8 cellular contexts compared by ENCODE assay signal in the genomic region with DNA sequence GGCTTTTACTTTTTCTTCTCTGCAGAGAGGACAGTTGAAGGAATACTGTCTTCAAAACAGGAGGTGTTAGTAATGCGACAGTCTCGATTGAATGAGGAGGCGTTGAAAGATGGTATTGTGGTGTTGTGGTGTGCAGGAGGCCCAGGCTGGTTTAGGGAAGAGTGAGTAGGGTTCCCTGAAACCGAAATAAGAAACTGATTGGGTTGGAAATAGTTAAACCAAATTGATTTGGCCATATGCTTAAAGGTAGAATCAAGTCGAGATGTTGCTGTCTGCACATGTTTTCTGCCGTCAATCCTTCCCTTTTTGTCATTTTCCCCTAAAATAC. TPM values are rescaled to one million over a fixed set of nuclear protein-coding genes. Genes with fewer than 3 reads are reported as not detected.
A peak's percentile ranks its signal among the peaks of the same experiment; 100 is the strongest.
DNase-seq lines count a peak whose midpoint lies in the region; ATAC-seq and TF ChIP-seq lines count a peak whose summit lies in the region.

No MANE protein-coding gene starts in this region.

- peak overlapping the region; percentile 98 for H3K4me3 Mint-ChIP-seq in activated T-helper 17 cell treated with anti-CD3 and anti-CD28 coated beads, Interleukin-2, amount 50 U/mL, for 72 hours

- H3K4me3 ChIP-seq in HUES64 (ENCODE audit: low read length) (peak overlapping the region; percentile 80), iPS-18a (ENCODE audit: low read length) (peak overlapping the region; percentile 89)

- no peaks in the 10 kb centered on the region for H3K27me3 ChIP-seq in HUES64 (ENCODE audit: insufficient read depth, low read length)
- H3K27me3 ChIP-seq in iPS-18a (ENCODE audit: control insufficient read depth, insufficient read depth, low read length) = no peaks in the 10 kb centered on the region

- H3K36me3 Mint-ChIP-seq in activated T-helper 17 cell treated with anti-CD3 and anti-CD28 coated beads, Interleukin-2, amount 50 U/mL, for 72 hours (ENCODE audit: low read depth) = peaks cover 45% of the 10 kb centered on the region

- no peak for TF ChIP-seq CTCF in GM10248 (IDR thresholded peaks at IDR 0.05; ENCODE audit: control extremely low read depth, extremely low read depth, low read depth, missing control alignments)

- CTCF ChIA-PET in GM10248 (lab: Yijun Ruan, JAX) = interaction anchor here (0.8 to 4.3 kb wide), 4 partner anchors 10 to 165 kb away, joined by 4 to 64 read pairs (median 17); no protein-coding TSS in a partner anchor

- H3K27ac ChIP-seq in HUES64 (ENCODE audit: low read depth, low read length) (peak overlapping the region; percentile 25), iPS-18a (ENCODE audit: low read length) (no peak overlapping the region)

- POLR2A ChIA-PET in GM10248 (lab: Yijun Ruan, JAX) = interaction anchor here (1.0 kb wide), 1 partner anchor 9 kb away, joined by 4 read pairs; no protein-coding TSS in a partner anchor

- H3K9ac ChIP-seq in HUES64 (ENCODE audit: low read depth, low read length) (peak overlapping the region; percentile 75), iPS-18a (ENCODE audit: low read length) (peak overlapping the region; percentile 99)

- no peaks in the 10 kb centered on the region; the same call in 1 of the 2 replicates for H3K36me3 ChIP-seq in HUES64 (ENCODE audit: insufficient read depth, low read length)
- no peaks in the 10 kb centered on the region for H3K36me3 ChIP-seq in iPS-18a (ENCODE audit: control insufficient read depth, low read depth, low read length)

- DNase-seq in GM10248 (ENCODE audit: extremely low spot score) = peak; percentile 22
- DNase-seq in stimulated activated CD4-positive, alpha-beta T cell treated with anti-CD3 and anti-CD28 coated beads, Interleukin-2, amount 100 ng/mL, for 48 hours = peak; percentile 19 to 27
- DNase-seq in GF-D8 (lab: John Stamatoyannopoulos, UW) = no peak
- no peak for DNase-seq in effector CD4-positive, alpha-beta T cell

- H3K9me3 ChIP-seq in HUES64 (ENCODE audit: insufficient read depth, low read depth, low read length) = no peaks in the 10 kb centered on the region
- no peaks in the 10 kb centered on the region for H3K9me3 ChIP-seq in iPS-18a (ENCODE audit: control insufficient read depth, low read depth, low read length)

- H3K27ac Mint-ChIP-seq in activated T-helper 17 cell treated with anti-CD3 and anti-CD28 coated beads, Interleukin-2, amount 50 U/mL, for 72 hours = peak overlapping the region; percentile 100

- H3K9me3 Mint-ChIP-seq in activated T-helper 17 cell treated with anti-CD3 and anti-CD28 coated beads, Interleukin-2, amount 50 U/mL, for 72 hours = no peaks in the 10 kb centered on the region

- H3K4me1 ChIP-seq in HUES64 (ENCODE audit: insufficient read depth, low read length) (peaks cover 30% of the 10 kb centered on the region), iPS-18a (ENCODE audit: control insufficient read depth, low read depth, low read length) (peaks cover 17% of the 10 kb centered on the region)

- ATAC-seq in activated T-helper 17 cell treated with anti-CD3 and anti-CD28 coated beads, Interleukin-2, amount 50 U/mL, for 72 hours (replicated peaks) = peak; percentile 43
- no peak for ATAC-seq in GM18873 (IDR thresholded peaks at IDR 0.05; ENCODE audit: low FRiP score, unreplicated experiment)

- H3K27me3 Mint-ChIP-seq in activated T-helper 17 cell treated with anti-CD3 and anti-CD28 coated beads, Interleukin-2, amount 50 U/mL, for 72 hours = no peaks in the 10 kb centered on the region

- WGBS in HUES64 = 11% methylated on average over 6 of the region's 6 CpGs

- H3K4me1 Mint-ChIP-seq in activated T-helper 17 cell treated with anti-CD3 and anti-CD28 coated beads, Interleukin-2, amount 50 U/mL, for 72 hours = peaks cover 37% of the 10 kb centered on the region

RNA-seq across cellular contexts. Expression of gene ATP6V1A, which starts 0.8 kb away (rescaled TPM):
- 34.3 TPM for polyA plus RNA-seq in HUES64 (2013, experiment 1 of 2)
- polyA plus RNA-seq in HUES64 (2013, experiment 2 of 2) = 34.4 TPM
- 10 to 100 TPM; 27.0 to 39.6 TPM for total RNA-seq in activated T-helper 17 cell treated with anti-CD3 and anti-CD28 coated beads, Interleukin-2, amount 50 U/mL, for 72 hours

RNA-seq across cellular contexts. Expression of gene NAA50, which starts 1.6 kb away (rescaled TPM):
- polyA plus RNA-seq in HUES64 (2013, experiment 1 of 2) = 178 TPM
- 160 TPM for polyA plus RNA-seq in HUES64 (2013, experiment 2 of 2)
- 100 to 1,000 TPM in 1 of 2 donors, 10 to 100 TPM in 1; 62.1 to 152 TPM for total RNA-seq in activated T-helper 17 cell treated with anti-CD3 and anti-CD28 coated beads, Interleukin-2, amount 50 U/mL, for 72 hours

RNA-seq across cellular contexts. Expression of gene USF3, which starts 51.2 kb away (rescaled TPM):
- 8.6 TPM for polyA plus RNA-seq in HUES64 (2013, experiment 1 of 2)
- polyA plus RNA-seq in HUES64 (2013, experiment 2 of 2) = 10.1 TPM
- 10 to 100 TPM; 14.6 to 19.9 TPM for total RNA-seq in activated T-helper 17 cell treated with anti-CD3 and anti-CD28 coated beads, Interleukin-2, amount 50 U/mL, for 72 hours

Comparison
In these comparisons a context has a peak if more than half of its experiments do, and no peak if none do; other contexts are left out.
1. DNase-seq: peak in GM10248 (single experiment) and stimulated activated CD4-positive, alpha-beta T cell treated with anti-CD3 and anti-CD28 coated beads, Interleukin-2, amount 100 ng/mL, for 48 hours (2 of 2); none in GF-D8 (single experiment) and effector CD4-positive, alpha-beta T cell (single experiment).